27 cellular contexts compared by ENCODE assay signal in the genomic region with DNA sequence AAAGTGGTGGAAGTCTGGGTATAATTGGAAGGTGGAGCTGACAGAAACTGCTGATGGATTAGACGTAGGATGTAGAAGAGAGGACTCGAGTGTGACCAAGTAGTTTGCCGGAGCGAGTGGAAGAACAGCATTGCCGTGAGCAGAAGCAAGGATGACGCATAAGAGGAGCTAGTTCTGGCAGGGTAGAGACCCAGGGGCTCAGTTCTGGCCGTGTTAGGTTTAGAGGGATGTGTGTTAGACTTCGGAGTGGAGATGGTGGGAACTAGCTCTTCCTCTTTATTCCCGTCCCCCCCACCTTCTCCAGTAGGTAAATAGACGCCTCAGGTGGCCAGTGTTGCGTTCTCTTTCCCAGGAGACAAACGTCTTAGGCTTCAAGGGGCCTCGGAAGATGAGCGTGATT.
"Had no signal": no experiment of that assay in that cellular context is flagged by ENCODE, and none has a peak within 500 bp of the region (broad histone marks: within the 10 kb centered on the region; RNA-seq: fewer than 3 reads in every experiment).

No MANE protein-coding gene starts in this region.

- H3K36me3 Mint-ChIP-seq: naive B cell had no signal

- H3K4me1 ChIP-seq: esophagus muscularis mucosa, foreskin keratinocyte, left lung, psoas muscle, upper lobe of left lung had no signal

- H3K9me3 Mint-ChIP-seq: activated CD4-positive, alpha-beta T cell treated with anti-CD3 and anti-CD28 coated beads, Interleukin-2, amount 10 ng/mL, durations not matched to agents 24 days and 14 days; activated CD8-positive, alpha-beta T cell treated with anti-CD3 and anti-CD28 coated beads for 36 hours; activated naive CD8-positive, alpha-beta T cell treated with anti-CD3 and anti-CD28 coated beads, Interleukin-2, amount 50 U/mL, for 24 hours; activated T-cell treated with anti-CD3 and anti-CD28 coated beads, Interleukin-2, amount 50 U/mL, for 72 hours; dendritic cell treated with granulocyte-macrophage colony-stimulating factor and Interleukin-4, amounts not matched to agents 40 ng/mL and 50 ng/mL, for 4 days; endodermal cell; naive B cell; nephron progenitor cell; T-helper 1 cell treated with Interleukin-12 subunit alpha and Interleukin-12 subunit beta and Interleukin-4 antibody, amounts not matched to agents 30 μg/mL and 1 μg/mL, for 36 hours had no signal

- H3K9me3 ChIP-seq: esophagus muscularis mucosa, heart right ventricle, left lung, psoas muscle, SK-N-SH, thoracic aorta, upper lobe of left lung had no signal

- H3K27ac Mint-ChIP-seq: activated CD4-positive, alpha-beta T cell treated with anti-CD3 and anti-CD28 coated beads, Interleukin-2, amount 10 ng/mL, durations not matched to agents 24 days and 14 days; activated CD8-positive, alpha-beta T cell treated with anti-CD3 and anti-CD28 coated beads for 36 hours; activated naive CD8-positive, alpha-beta T cell treated with anti-CD3 and anti-CD28 coated beads, Interleukin-2, amount 50 U/mL, for 24 hours; activated T-cell treated with anti-CD3 and anti-CD28 coated beads, Interleukin-2, amount 50 U/mL, for 72 hours; dendritic cell treated with granulocyte-macrophage colony-stimulating factor and Interleukin-4, amounts not matched to agents 40 ng/mL and 50 ng/mL, for 4 days; endodermal cell; nephron progenitor cell; T-helper 1 cell treated with Interleukin-12 subunit alpha and Interleukin-12 subunit beta and Interleukin-4 antibody, amounts not matched to agents 30 μg/mL and 1 μg/mL, for 36 hours had no signal

- DNase-seq: activated CD4-positive, alpha-beta T cell treated with anti-CD3 and anti-CD28 coated beads, Interleukin-2, amount 10 ng/mL, durations not matched to agents 24 days and 14 days; activated CD4-positive, CD25-positive, alpha-beta regulatory T cell treated with anti-CD3 and anti-CD28 coated beads, Interleukin-2, amount 50 U/mL, for 72 hours; activated CD8-positive, alpha-beta T cell treated with anti-CD3 and anti-CD28 coated beads for 36 hours; activated gamma-delta T cell; activated naive CD4-positive, alpha-beta T cell treated with anti-CD3 and anti-CD28 coated beads, Interleukin-2, amount 50 U/mL, for 16 hours; activated naive CD8-positive, alpha-beta T cell treated with anti-CD3 and anti-CD28 coated beads, Interleukin-2, amount 50 U/mL, for 24 hours; activated T-cell treated with anti-CD3 and anti-CD28 coated beads for 4 hours; activated T-cell treated with anti-CD3 and anti-CD28 coated beads, Interleukin-2, amount 50 U/mL, for 72 hours; amygdala; central memory CD4-positive, alpha-beta T cell; endodermal cell; foreskin keratinocyte; naive B cell; nephron progenitor cell; psoas muscle; SK-N-SH; stimulated activated CD4-positive, alpha-beta T cell treated with anti-CD3 and anti-CD28 coated beads, Interleukin-2, amount 100 ng/mL, for 48 hours; stimulated activated naive CD8-positive, alpha-beta T cell treated with anti-CD3 and anti-CD28 coated beads, Interleukin-15, Interleukin-2, amounts not matched to agents 100 U/mL and 50 U/mL, for 24 hours; SW 1271; T1000 had no signal

- H3K4me3 Mint-ChIP-seq: activated CD4-positive, alpha-beta T cell treated with anti-CD3 and anti-CD28 coated beads, Interleukin-2, amount 10 ng/mL, durations not matched to agents 24 days and 14 days; activated CD8-positive, alpha-beta T cell treated with anti-CD3 and anti-CD28 coated beads for 36 hours; activated naive CD8-positive, alpha-beta T cell treated with anti-CD3 and anti-CD28 coated beads, Interleukin-2, amount 50 U/mL, for 24 hours; activated T-cell treated with anti-CD3 and anti-CD28 coated beads, Interleukin-2, amount 50 U/mL, for 72 hours; dendritic cell treated with granulocyte-macrophage colony-stimulating factor and Interleukin-4, amounts not matched to agents 40 ng/mL and 50 ng/mL, for 4 days; endodermal cell; naive B cell; nephron progenitor cell; T-helper 1 cell treated with Interleukin-12 subunit alpha and Interleukin-12 subunit beta and Interleukin-4 antibody, amounts not matched to agents 30 μg/mL and 1 μg/mL, for 36 hours had no signal

- H3K27me3 ChIP-seq: esophagus muscularis mucosa, foreskin keratinocyte, heart right ventricle, left lung, upper lobe of left lung had no signal

- H3K4me1 Mint-ChIP-seq: activated CD4-positive, alpha-beta T cell treated with anti-CD3 and anti-CD28 coated beads, Interleukin-2, amount 10 ng/mL, durations not matched to agents 24 days and 14 days; activated naive CD8-positive, alpha-beta T cell treated with anti-CD3 and anti-CD28 coated beads, Interleukin-2, amount 50 U/mL, for 24 hours had no signal

- H3K27me3 Mint-ChIP-seq: activated CD4-positive, alpha-beta T cell treated with anti-CD3 and anti-CD28 coated beads, Interleukin-2, amount 10 ng/mL, durations not matched to agents 24 days and 14 days; activated CD8-positive, alpha-beta T cell treated with anti-CD3 and anti-CD28 coated beads for 36 hours; activated naive CD8-positive, alpha-beta T cell treated with anti-CD3 and anti-CD28 coated beads, Interleukin-2, amount 50 U/mL, for 24 hours; dendritic cell treated with granulocyte-macrophage colony-stimulating factor and Interleukin-4, amounts not matched to agents 40 ng/mL and 50 ng/mL, for 4 days; naive B cell had no signal

- H3K4me3 ChIP-seq: esophagus muscularis mucosa, heart right ventricle, left lung, psoas muscle, thoracic aorta, upper lobe of left lung had no signal
